In the genomic region with DNA sequence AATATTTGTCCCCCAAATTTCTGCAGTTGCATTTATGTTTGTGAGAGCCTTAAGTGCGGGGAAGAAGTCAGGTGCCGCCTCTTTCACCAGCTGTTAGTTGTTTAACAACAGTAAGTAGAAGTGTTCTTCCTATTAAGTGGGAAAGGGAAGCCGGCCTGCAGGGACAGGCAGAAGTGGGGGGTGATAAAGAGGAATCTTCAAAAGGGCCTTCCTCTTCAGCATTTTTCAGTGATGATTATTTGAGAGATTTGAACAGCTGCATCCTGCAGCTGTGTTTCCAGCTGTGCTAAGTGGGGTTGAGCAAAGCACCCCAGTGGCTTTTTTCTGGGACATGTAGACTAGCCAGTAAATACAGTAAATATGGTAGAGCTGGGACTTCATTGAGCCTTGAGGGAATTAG, we compare ENCODE assay signal across 12 cellular contexts. TPM values are rescaled to one million over a fixed set of nuclear protein-coding genes. Genes with fewer than 3 reads are reported as not detected.
DNase-seq lines count a peak whose midpoint lies in the region; ATAC-seq, FAIRE-seq and TF ChIP-seq lines count a peak whose summit lies in the region.
"Had no signal": no experiment of that assay in that cellular context is flagged by ENCODE, and none has a peak within 500 bp of the region (broad histone marks: within the 10 kb centered on the region; RNA-seq: fewer than 3 reads in every experiment).

No MANE protein-coding gene starts in this region.

- intact Hi-C loops in heart right ventricle (cut with DNase I), result loop anchor here in 5 of 10 donors (5.0 to 10.0 kb wide), 4 partner anchors 146 to 176 kb away; no protein-coding TSS in a partner anchor

- no peak overlapping the region for H3K56ac ChIP-seq in H9 (ENCODE audit: insufficient read length, low read depth, low read length)

- H3K36me3 ChIP-seq in OCI-LY3 (replicated peaks; ENCODE audit: low read depth, low read length), result no peaks in the 10 kb centered on the region
- H3K36me3 ChIP-seq in heart right ventricle, result no peaks in the 10 kb centered on the region

- H3K9ac ChIP-seq in H9 (ENCODE audit: extremely low read depth, insufficient read length, low read length), result no peak overlapping the region
- no peak overlapping the region for H3K9ac ChIP-seq in OCI-LY3 (ENCODE audit: low read length)

- DNase-seq in Ammon's horn (ENCODE audit: low spot score) (peak; percentile 20), H9 (no peak), heart right ventricle (peak in 1 of 2 donors; percentile 52), HTR-8/SVneo (ENCODE audit: insufficient read length, low spot score) (no peak)
- DNase-seq in activated naive CD4-positive, alpha-beta T cell treated with anti-CD3 and anti-CD28 coated beads, Interleukin-2, amount 50 U/mL, for 72 hours (ENCODE audit: low spot score in 2 of 2), result no peak
- DNase-seq: AML-193; NCI-H2171 treated with DMSO at 0.1 percent for 48 hours; stimulated activated CD4-positive, alpha-beta T cell treated with anti-CD3 and anti-CD28 coated beads, Interleukin-15, amount 100 ng/mL, for 24 hours had no signal

- no peak overlapping the region for H3K23ac ChIP-seq in H9 (ENCODE audit: insufficient read length, low read depth, low read length)

- H4K20me1 ChIP-seq in H9 (ENCODE audit: control insufficient read depth, insufficient read depth, insufficient read length) (no peaks in the 10 kb centered on the region), OCI-LY3 (ENCODE audit: insufficient read depth, low read length) (no peaks in the 10 kb centered on the region)

- peaks cover 13 to 16% of the 10 kb centered on the region in 2 experiments for H3K9me3 Mint-ChIP-seq in H9
- H3K9me3 Mint-ChIP-seq in activated naive CD4-positive, alpha-beta T cell treated with anti-CD3 and anti-CD28 coated beads, Interleukin-2, amount 50 U/mL, for 72 hours, result no peaks in the 10 kb centered on the region
- H3K9me3 Mint-ChIP-seq: activated T-helper 2 cell treated with anti-CD3 and anti-CD28 coated beads, Interferon-gamma antibody, Interleukin-2, Interleukin-4, amounts not matched to agents 10 μg/mL and 5 μg/mL and 100 μg/mL, durations not matched to agents 14 hours and 24 hours and 36 hours had no signal

- no peak overlapping the region for H2BK120ac ChIP-seq in H9 (ENCODE audit: low read depth, low read length, poor library complexity, severe bottlenecking)

- no peak overlapping the region for H4K5ac ChIP-seq in H9 (ENCODE audit: insufficient read length, low read depth, low read length)

- H2BK20ac ChIP-seq in H9 (ENCODE audit: low read depth, low read length, poor library complexity, severe bottlenecking), result no peak overlapping the region

- H4K91ac ChIP-seq in H9 (ENCODE audit: insufficient read length, low read depth, low read length), result no peak overlapping the region

- no peak overlapping the region for H3K27ac ChIP-seq in H9 (ENCODE audit: insufficient read length, low read depth, low read length)
- H3K27ac ChIP-seq in OCI-LY3 (ENCODE audit: low read length), result no peak overlapping the region
- H3K27ac ChIP-seq in heart right ventricle, result no peak overlapping the region

- H3K79me2 ChIP-seq in H9 (ENCODE audit: insufficient read depth, low read length), result no peaks in the 10 kb centered on the region
- no peaks in the 10 kb centered on the region for H3K79me2 ChIP-seq in OCI-LY3 (ENCODE audit: low read length)

- no peak overlapping the region for H2BK15ac ChIP-seq in H9 (ENCODE audit: low read depth, low read length)

- no peak overlapping the region for H4K8ac ChIP-seq in H9 (replicated peaks; ENCODE audit: insufficient read length, low read depth, low read length)

- ATAC-seq in heart right ventricle, result peak in 7 of 8 donors; percentile 31 to 89 (median 83)
- no peak for ATAC-seq in GM21786 (IDR thresholded peaks at IDR 0.05; ENCODE audit: unreplicated experiment)
- ATAC-seq in activated naive CD4-positive, alpha-beta T cell treated with anti-CD3 and anti-CD28 coated beads, Interleukin-2, amount 50 U/mL, for 72 hours, result no peak
- ATAC-seq in HG03095 (IDR thresholded peaks at IDR 0.05; ENCODE audit: unreplicated experiment), result no peak

- no peak overlapping the region; a peak in 1 of 7 replicates for H3K27ac Mint-ChIP-seq in H9
- H3K27ac Mint-ChIP-seq in activated naive CD4-positive, alpha-beta T cell treated with anti-CD3 and anti-CD28 coated beads, Interleukin-2, amount 50 U/mL, for 72 hours, result no peak overlapping the region
- H3K27ac Mint-ChIP-seq: activated T-helper 2 cell treated with anti-CD3 and anti-CD28 coated beads, Interferon-gamma antibody, Interleukin-2, Interleukin-4, amounts not matched to agents 10 μg/mL and 5 μg/mL and 100 μg/mL, durations not matched to agents 14 hours and 24 hours and 36 hours had no signal

- H3K79me1 ChIP-seq in H9 (ENCODE audit: insufficient read depth, low read depth, low read length, poor library complexity, severe bottlenecking), result no peaks in the 10 kb centered on the region

- H3K23me2 ChIP-seq in H9 (ENCODE audit: insufficient read length, low read depth, low read length, poor library complexity, severe bottlenecking), result no peaks in the 10 kb centered on the region

- H3K4ac ChIP-seq in H9 (ENCODE audit: low read depth, low read length), result no peak overlapping the region

- H2AFZ ChIP-seq in H9 (ENCODE audit: low read length), result peak overlapping the region; percentile 22
- no peak overlapping the region for H2AFZ ChIP-seq in OCI-LY3 (ENCODE audit: low read depth, low read length)

- H2BK5ac ChIP-seq in H9 (ENCODE audit: insufficient read length, low read length), result no peak overlapping the region

- H3K4me2 ChIP-seq in H9 (ENCODE audit: insufficient read depth, insufficient read length, low read length), result no peak overlapping the region
- H3K4me2 ChIP-seq in OCI-LY3 (ENCODE audit: low read length), result peak overlapping the region; percentile 23

- H3K18ac ChIP-seq in H9 (ENCODE audit: insufficient read length, low read depth, low read length), result no peak overlapping the region

- no peaks in the 10 kb centered on the region for H3K27me3 ChIP-seq in H9 (ENCODE audit: insufficient read depth, low read length)
- peaks cover 3% of the 10 kb centered on the region; the same call in 1 of the 2 replicates for H3K27me3 ChIP-seq in OCI-LY3 (ENCODE audit: low read depth, low read length)
- no peaks in the 10 kb centered on the region for H3K27me3 ChIP-seq in heart right ventricle

- no peak overlapping the region for H3K4me3 Mint-ChIP-seq in H9

- no peak for FAIRE-seq in HTR-8/SVneo (lab: Jason Lieb, UNC)

- H3K14ac ChIP-seq in H9 (ENCODE audit: insufficient read depth, low read length), result no peak overlapping the region

- peaks cover 9% of the 10 kb centered on the region for H3K27me3 Mint-ChIP-seq in H9 (ENCODE audit: low read depth)

- H3K36me3 Mint-ChIP-seq in H9 (ENCODE audit: insufficient read depth in 1 of 3, low read depth in 3 of 3), result peaks cover 0 to 16% (median 8%) of the 10 kb centered on the region in 3 experiments; a peak in 5 of 7 replicates
- H3K36me3 Mint-ChIP-seq in activated naive CD4-positive, alpha-beta T cell treated with anti-CD3 and anti-CD28 coated beads, Interleukin-2, amount 50 U/mL, for 72 hours, result no peaks in the 10 kb centered on the region

- H3K9me3 ChIP-seq in H9 (ENCODE audit: control insufficient read depth, low read depth, low read length), result no peaks in the 10 kb centered on the region
- no peaks in the 10 kb centered on the region for H3K9me3 ChIP-seq in OCI-LY3 (ENCODE audit: insufficient read depth, low read length)
- H3K9me3 ChIP-seq in heart right ventricle, result peaks cover 0 to 9% (median under 1%) of the 10 kb centered on the region in 11 donors

- no CpG with 5 or more reads among the region's 3 CpGs for WGBS in H9 (ENCODE audit: extremely low coverage, insufficient read length, low lambda C conversion rate)
- 37 to 39% methylated on average over 3 of the region's 3 CpGs for WGBS in heart right ventricle, 2 donors

- H3T11ph ChIP-seq in H9 (ENCODE audit: low read length), result no peak overlapping the region

- H3K4me3 ChIP-seq in OCI-LY3 (ENCODE audit: low read length) (no peak overlapping the region), heart right ventricle (no peak overlapping the region)

- no peak overlapping the region for H2BK12ac ChIP-seq in H9 (ENCODE audit: insufficient read length, low read depth, low read length)

- H2AK5ac ChIP-seq in H9 (ENCODE audit: insufficient read length, low read length), result no peak overlapping the region

- peaks cover 34 to 36% of the 10 kb centered on the region in 2 experiments for H3K4me1 Mint-ChIP-seq in H9

- H3K4me1 ChIP-seq in H9 (ENCODE audit: insufficient read depth, low read length), result peaks cover 5% of the 10 kb centered on the region; the same call in 1 of the 2 replicates
- peaks cover 18% of the 10 kb centered on the region for H3K4me1 ChIP-seq in OCI-LY3 (ENCODE audit: low read length)
- peaks cover 0 to 31% (median 20%) of the 10 kb centered on the region in 9 donors for H3K4me1 ChIP-seq in heart right ventricle

- TF ChIP-seq CTCF in H9 (conservative IDR thresholded peaks at IDR 0.05), result no peak
- no peak for TF ChIP-seq CTCF in OCI-LY3 (IDR thresholded peaks at IDR 0.05; ENCODE audit: low read depth, low read length)
- TF ChIP-seq CTCF in heart right ventricle (IDR thresholded peaks at IDR 0.05), result no peak

RNA-seq across cellular contexts. Expression of gene SLC38A1, which starts 32.1 kb away (rescaled TPM):
- 206 and 216 TPM in 2 replicates for total RNA-seq in H9 (2021)
- total RNA-seq in heart right ventricle, result 100 to 1,000 TPM; 120 to 221 (median 142) TPM
- polyA plus RNA-seq in heart right ventricle, result 10 to 100 TPM; 32.0 to 71.5 TPM
- 100 to 1,000 TPM; 146 to 177 TPM for total RNA-seq in activated naive CD4-positive, alpha-beta T cell treated with anti-CD3 and anti-CD28 coated beads, Interleukin-2, amount 50 U/mL, for 72 hours

Comparison
In these comparisons a context has a peak if more than half of its experiments do, and no peak if none do; other contexts are left out.
1. ATAC-seq: peak in heart right ventricle (7 of 8); none in GM21786 (single experiment), activated naive CD4-positive, alpha-beta T cell treated with anti-CD3 and anti-CD28 coated beads, Interleukin-2, amount 50 U/mL, for 72 hours (0 of 2) and HG03095 (single experiment).